Comparison of ENCODE assay signal across 1 cellular context in genomic region chr10:94264085-94264484, GRCh38.
TF ChIP-seq lines count a peak whose summit lies in the region.

No MANE protein-coding gene starts in this region.

TF ChIP-seq in HepG2, 621 proteins besides CTCF, POLR2A, EP300 and RAD21 (continued from another document):
- TF ChIP-seq, protein P1, sequence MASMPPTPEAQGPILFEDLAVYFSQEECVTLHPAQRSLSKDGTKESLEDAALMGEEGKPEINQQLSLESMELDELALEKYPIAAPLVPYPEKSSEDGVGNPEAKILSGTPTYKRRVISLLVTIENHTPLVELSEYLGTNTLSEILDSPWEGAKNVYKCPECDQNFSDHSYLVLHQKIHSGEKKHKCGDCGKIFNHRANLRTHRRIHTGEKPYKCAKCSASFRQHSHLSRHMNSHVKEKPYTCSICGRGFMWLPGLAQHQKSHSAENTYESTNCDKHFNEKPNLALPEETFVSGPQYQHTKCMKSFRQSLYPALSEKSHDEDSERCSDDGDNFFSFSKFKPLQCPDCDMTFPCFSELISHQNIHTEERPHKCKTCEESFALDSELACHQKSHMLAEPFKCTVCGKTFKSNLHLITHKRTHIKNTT (CRISPR knock-in tag; IDR thresholded peaks at IDR 0.05), result no peak
- TF ChIP-seq CERS6 (CRISPR knock-in tag; IDR thresholded peaks at IDR 0.05) (no peak), SOX13 (IDR thresholded peaks at IDR 0.05) (no peak), SOX13 (CRISPR knock-in tag; conservative IDR thresholded peaks at IDR 0.05 in 1 of 2, IDR thresholded peaks at IDR 0.05 in 1 of 2) (no peak), KDM5B (CRISPR knock-in tag; IDR thresholded peaks at IDR 0.05; ENCODE audit: borderline replicate concordance) (no peak)
